In genomic region chr3:184116017-184116416, GRCh38 we compare ENCODE assay signal across 8 cellular contexts. TPM values are rescaled to one million over a fixed set of nuclear protein-coding genes. Genes with fewer than 3 reads are reported as not detected.
"Had no signal": no experiment of that assay in that cellular context is flagged by ENCODE, and none has a peak within 500 bp of the region (broad histone marks: within the 10 kb centered on the region; RNA-seq: fewer than 3 reads in every experiment).

No MANE protein-coding gene starts in this region.

- ATAC-seq: GM12878 had no signal

- DNase-seq: GDM1, GF-D8 had no signal

- H3K4me3 ChIP-seq: GM12878 had no signal

- FAIRE-seq: G401.6, GM12878, GM12891, GM12892, GM18507 had no signal

RNA-seq across cellular contexts. Expression of gene HTR3E, which starts 19.2 kb away (rescaled TPM):
- total RNA-seq: G401, GM12878 had no signal
- polyA plus RNA-seq: GM12878 had no signal
